Comparison of ENCODE assay signal across 1 cellular context in genomic region chrX:50431623-50432022, GRCh38.
TF ChIP-seq lines count a peak whose summit lies in the region.

No MANE protein-coding gene starts in this region.

TF ChIP-seq in HepG2, 621 proteins besides CTCF, POLR2A, EP300 and RAD21 (continued from another document and continues in another):
- TF ChIP-seq, protein P1, sequence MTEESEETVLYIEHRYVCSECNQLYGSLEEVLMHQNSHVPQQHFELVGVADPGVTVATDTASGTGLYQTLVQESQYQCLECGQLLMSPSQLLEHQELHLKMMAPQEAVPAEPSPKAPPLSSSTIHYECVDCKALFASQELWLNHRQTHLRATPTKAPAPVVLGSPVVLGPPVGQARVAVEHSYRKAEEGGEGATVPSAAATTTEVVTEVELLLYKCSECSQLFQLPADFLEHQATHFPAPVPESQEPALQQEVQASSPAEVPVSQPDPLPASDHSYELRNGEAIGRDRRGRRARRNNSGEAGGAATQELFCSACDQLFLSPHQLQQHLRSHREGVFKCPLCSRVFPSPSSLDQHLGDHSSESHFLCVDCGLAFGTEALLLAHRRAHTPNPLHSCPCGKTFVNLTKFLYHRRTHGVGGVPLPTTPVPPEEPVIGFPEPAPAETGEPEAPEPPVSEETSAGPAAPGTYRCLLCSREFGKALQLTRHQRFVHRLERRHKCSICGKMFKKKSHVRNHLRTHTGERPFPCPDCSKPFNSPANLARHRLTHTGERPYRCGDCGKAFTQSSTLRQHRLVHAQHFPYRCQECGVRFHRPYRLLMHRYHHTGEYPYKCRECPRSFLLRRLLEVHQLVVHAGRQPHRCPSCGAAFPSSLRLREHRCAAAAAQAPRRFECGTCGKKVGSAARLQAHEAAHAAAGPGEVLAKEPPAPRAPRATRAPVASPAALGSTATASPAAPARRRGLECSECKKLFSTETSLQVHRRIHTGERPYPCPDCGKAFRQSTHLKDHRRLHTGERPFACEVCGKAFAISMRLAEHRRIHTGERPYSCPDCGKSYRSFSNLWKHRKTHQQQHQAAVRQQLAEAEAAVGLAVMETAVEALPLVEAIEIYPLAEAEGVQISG (CRISPR knock-in tag; IDR thresholded peaks at IDR 0.05) = no peak
- TF ChIP-seq BCL6 (CRISPR knock-in tag; IDR thresholded peaks at IDR 0.05) (peak; percentile 47; the same call in 1 of the 2 replicates), ZFY (CRISPR knock-in tag; IDR thresholded peaks at IDR 0.05) (no peak), KLF15 (CRISPR knock-in tag; IDR thresholded peaks at IDR 0.05; ENCODE audit: borderline replicate concordance) (no peak), ZNF569 (CRISPR knock-in tag; IDR thresholded peaks at IDR 0.05; ENCODE audit: borderline replicate concordance) (no peak), ZNF546 (CRISPR knock-in tag; conservative IDR thresholded peaks at IDR 0.05) (no peak), XBP1 (CRISPR knock-in tag; IDR thresholded peaks at IDR 0.05) (no peak), ZNF766 (CRISPR knock-in tag; IDR thresholded peaks at IDR 0.05; ENCODE audit: borderline replicate concordance) (no peak), ZNF720 (CRISPR knock-in tag; IDR thresholded peaks at IDR 0.05) (no peak), RAD51 (IDR thresholded peaks at IDR 0.05; ENCODE audit: borderline replicate concordance) (no peak), SP2 (CRISPR knock-in tag; IDR thresholded peaks at IDR 0.05) (no peak), TFE3 (CRISPR knock-in tag; IDR thresholded peaks at IDR 0.05) (no peak), ZSCAN31 (CRISPR knock-in tag; IDR thresholded peaks at IDR 0.05; ENCODE audit: low read depth) (no peak), CHD4 (IDR thresholded peaks at IDR 0.05; ENCODE audit: borderline replicate concordance, low read length) (0 out of 2 replicates have a peak, but pooled peaks have one; percentile 44), ZNF781 (CRISPR knock-in tag; IDR thresholded peaks at IDR 0.05; ENCODE audit: borderline replicate concordance, not compliant biosample characterization) (no peak), ATAD3A (CRISPR knock-in tag; IDR thresholded peaks at IDR 0.05) (no peak), ZBTB33 (CRISPR knock-in tag; IDR thresholded peaks at IDR 0.05) (no peak), ZNF18 (CRISPR knock-in tag; IDR thresholded peaks at IDR 0.05; ENCODE audit: insufficient replicate concordance) (no peak), ZNF800 (CRISPR knock-in tag; IDR thresholded peaks at IDR 0.05) (no peak), DMAP1 (CRISPR knock-in tag; IDR thresholded peaks at IDR 0.05) (no peak), NONO (IDR thresholded peaks at IDR 0.05) (no peak), NONO (CRISPR knock-in tag; conservative IDR thresholded peaks at IDR 0.05) (no peak), NFIB (CRISPR knock-in tag; IDR thresholded peaks at IDR 0.05; ENCODE audit: borderline replicate concordance) (no peak), POGZ (CRISPR knock-in tag; IDR thresholded peaks at IDR 0.05) (no peak), PHF21A (CRISPR knock-in tag; IDR thresholded peaks at IDR 0.05) (0 out of 2 replicates have a peak, but pooled peaks have one; percentile 44), GATAD2A (CRISPR knock-in tag; IDR thresholded peaks at IDR 0.05) (peak; percentile 43; the same call in 1 of the 2 replicates), RNF219 (CRISPR knock-in tag; IDR thresholded peaks at IDR 0.05) (no peak), ZNF101 (CRISPR knock-in tag; IDR thresholded peaks at IDR 0.05; ENCODE audit: borderline replicate concordance, low read depth) (no peak), RBM39 (IDR thresholded peaks at IDR 0.05; ENCODE audit: low read depth, low read length, poor library complexity, severe bottlenecking) (no peak), SOX6 (IDR thresholded peaks at IDR 0.05) (no peak), SOX6 (CRISPR knock-in tag; IDR thresholded peaks at IDR 0.05) (peak; percentile 65; the same call in 1 of the 2 replicates)
- TF ChIP-seq, protein P2, sequence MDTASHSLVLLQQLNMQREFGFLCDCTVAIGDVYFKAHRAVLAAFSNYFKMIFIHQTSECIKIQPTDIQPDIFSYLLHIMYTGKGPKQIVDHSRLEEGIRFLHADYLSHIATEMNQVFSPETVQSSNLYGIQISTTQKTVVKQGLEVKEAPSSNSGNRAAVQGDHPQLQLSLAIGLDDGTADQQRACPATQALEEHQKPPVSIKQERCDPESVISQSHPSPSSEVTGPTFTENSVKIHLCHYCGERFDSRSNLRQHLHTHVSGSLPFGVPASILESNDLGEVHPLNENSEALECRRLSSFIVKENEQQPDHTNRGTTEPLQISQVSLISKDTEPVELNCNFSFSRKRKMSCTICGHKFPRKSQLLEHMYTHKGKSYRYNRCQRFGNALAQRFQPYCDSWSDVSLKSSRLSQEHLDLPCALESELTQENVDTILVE (CRISPR knock-in tag; IDR thresholded peaks at IDR 0.05) = no peak
- TF ChIP-seq, protein P3, sequence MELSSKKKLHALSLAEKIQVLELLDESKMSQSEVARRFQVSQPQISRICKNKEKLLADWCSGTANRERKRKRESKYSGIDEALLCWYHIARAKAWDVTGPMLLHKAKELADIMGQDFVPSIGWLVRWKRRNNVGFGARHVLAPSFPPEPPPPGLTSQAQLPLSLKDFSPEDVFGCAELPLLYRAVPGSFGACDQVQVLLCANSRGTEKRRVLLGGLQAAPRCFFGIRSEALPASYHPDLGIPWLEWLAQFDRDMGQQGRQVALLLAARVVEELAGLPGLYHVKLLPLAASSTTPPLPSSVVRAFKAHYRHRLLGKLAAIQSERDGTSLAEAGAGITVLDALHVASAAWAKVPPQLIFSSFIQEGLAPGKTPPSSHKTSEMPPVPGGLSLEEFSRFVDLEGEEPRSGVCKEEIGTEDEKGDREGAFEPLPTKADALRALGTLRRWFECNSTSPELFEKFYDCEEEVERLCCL (CRISPR knock-in tag; IDR thresholded peaks at IDR 0.05; ENCODE audit: borderline replicate concordance) = no peak
- TF ChIP-seq, protein P4, sequence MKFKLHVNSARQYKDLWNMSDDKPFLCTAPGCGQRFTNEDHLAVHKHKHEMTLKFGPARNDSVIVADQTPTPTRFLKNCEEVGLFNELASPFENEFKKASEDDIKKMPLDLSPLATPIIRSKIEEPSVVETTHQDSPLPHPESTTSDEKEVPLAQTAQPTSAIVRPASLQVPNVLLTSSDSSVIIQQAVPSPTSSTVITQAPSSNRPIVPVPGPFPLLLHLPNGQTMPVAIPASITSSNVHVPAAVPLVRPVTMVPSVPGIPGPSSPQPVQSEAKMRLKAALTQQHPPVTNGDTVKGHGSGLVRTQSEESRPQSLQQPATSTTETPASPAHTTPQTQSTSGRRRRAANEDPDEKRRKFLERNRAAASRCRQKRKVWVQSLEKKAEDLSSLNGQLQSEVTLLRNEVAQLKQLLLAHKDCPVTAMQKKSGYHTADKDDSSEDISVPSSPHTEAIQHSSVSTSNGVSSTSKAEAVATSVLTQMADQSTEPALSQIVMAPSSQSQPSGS (CRISPR knock-in tag; IDR thresholded peaks at IDR 0.05) = no peak
- TF ChIP-seq, protein P5, sequence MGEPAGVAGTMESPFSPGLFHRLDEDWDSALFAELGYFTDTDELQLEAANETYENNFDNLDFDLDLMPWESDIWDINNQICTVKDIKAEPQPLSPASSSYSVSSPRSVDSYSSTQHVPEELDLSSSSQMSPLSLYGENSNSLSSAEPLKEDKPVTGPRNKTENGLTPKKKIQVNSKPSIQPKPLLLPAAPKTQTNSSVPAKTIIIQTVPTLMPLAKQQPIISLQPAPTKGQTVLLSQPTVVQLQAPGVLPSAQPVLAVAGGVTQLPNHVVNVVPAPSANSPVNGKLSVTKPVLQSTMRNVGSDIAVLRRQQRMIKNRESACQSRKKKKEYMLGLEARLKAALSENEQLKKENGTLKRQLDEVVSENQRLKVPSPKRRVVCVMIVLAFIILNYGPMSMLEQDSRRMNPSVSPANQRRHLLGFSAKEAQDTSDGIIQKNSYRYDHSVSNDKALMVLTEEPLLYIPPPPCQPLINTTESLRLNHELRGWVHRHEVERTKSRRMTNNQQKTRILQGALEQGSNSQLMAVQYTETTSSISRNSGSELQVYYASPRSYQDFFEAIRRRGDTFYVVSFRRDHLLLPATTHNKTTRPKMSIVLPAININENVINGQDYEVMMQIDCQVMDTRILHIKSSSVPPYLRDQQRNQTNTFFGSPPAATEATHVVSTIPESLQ (CRISPR knock-in tag; conservative IDR thresholded peaks at IDR 0.05) = no peak
- TF ChIP-seq, protein P6, sequence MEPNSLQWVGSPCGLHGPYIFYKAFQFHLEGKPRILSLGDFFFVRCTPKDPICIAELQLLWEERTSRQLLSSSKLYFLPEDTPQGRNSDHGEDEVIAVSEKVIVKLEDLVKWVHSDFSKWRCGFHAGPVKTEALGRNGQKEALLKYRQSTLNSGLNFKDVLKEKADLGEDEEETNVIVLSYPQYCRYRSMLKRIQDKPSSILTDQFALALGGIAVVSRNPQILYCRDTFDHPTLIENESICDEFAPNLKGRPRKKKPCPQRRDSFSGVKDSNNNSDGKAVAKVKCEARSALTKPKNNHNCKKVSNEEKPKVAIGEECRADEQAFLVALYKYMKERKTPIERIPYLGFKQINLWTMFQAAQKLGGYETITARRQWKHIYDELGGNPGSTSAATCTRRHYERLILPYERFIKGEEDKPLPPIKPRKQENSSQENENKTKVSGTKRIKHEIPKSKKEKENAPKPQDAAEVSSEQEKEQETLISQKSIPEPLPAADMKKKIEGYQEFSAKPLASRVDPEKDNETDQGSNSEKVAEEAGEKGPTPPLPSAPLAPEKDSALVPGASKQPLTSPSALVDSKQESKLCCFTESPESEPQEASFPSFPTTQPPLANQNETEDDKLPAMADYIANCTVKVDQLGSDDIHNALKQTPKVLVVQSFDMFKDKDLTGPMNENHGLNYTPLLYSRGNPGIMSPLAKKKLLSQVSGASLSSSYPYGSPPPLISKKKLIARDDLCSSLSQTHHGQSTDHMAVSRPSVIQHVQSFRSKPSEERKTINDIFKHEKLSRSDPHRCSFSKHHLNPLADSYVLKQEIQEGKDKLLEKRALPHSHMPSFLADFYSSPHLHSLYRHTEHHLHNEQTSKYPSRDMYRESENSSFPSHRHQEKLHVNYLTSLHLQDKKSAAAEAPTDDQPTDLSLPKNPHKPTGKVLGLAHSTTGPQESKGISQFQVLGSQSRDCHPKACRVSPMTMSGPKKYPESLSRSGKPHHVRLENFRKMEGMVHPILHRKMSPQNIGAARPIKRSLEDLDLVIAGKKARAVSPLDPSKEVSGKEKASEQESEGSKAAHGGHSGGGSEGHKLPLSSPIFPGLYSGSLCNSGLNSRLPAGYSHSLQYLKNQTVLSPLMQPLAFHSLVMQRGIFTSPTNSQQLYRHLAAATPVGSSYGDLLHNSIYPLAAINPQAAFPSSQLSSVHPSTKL (CRISPR knock-in tag; IDR thresholded peaks at IDR 0.05) = peak; percentile 67
